14 cellular contexts compared by ENCODE assay signal in genomic region chr5:81161012-81161601, GRCh38.
A peak's percentile ranks its signal among the peaks of the same experiment; 100 is the strongest.
DNase-seq lines count a peak whose midpoint lies in the region; ATAC-seq and TF ChIP-seq lines count a peak whose summit lies in the region.
"Had no signal": no experiment of that assay in that cellular context is flagged by ENCODE, and none has a peak within 500 bp of the region (broad histone marks: within the 10 kb centered on the region; RNA-seq: fewer than 3 reads in every experiment).

No MANE protein-coding gene starts in this region.

- peak overlapping the region; percentile 10 for H3K4me2 ChIP-seq in Karpas-422 (ENCODE audit: low read depth, low read length, poor library complexity, severe bottlenecking)
- H3K4me2 ChIP-seq: BLaER1 had no signal

- H3K4me1 Mint-ChIP-seq in stimulated activated effector memory CD8-positive, alpha-beta T cell treated with anti-CD3 and anti-CD28 coated beads, Interleukin-12 subunit alpha, Interleukin-12 subunit beta, amount 100 ng/mL, for 72 hours, result peaks cover 25% of the 10 kb centered on the region

- no peak overlapping the region for H3K4me3 Mint-ChIP-seq in stimulated activated effector memory CD8-positive, alpha-beta T cell treated with anti-CD3 and anti-CD28 coated beads, Interleukin-12 subunit alpha, Interleukin-12 subunit beta, amount 100 ng/mL, for 72 hours

- H3K27ac ChIP-seq in Karpas-422 (ENCODE audit: low read length) (peak overlapping the region; percentile 56), right atrium auricular region (no peak overlapping the region)
- H3K27ac ChIP-seq: BLaER1 had no signal

- peaks cover under 1% of the 10 kb centered on the region for H3K9me3 Mint-ChIP-seq in stimulated activated effector memory CD8-positive, alpha-beta T cell treated with anti-CD3 and anti-CD28 coated beads, Interleukin-12 subunit alpha, Interleukin-12 subunit beta, amount 100 ng/mL, for 72 hours

- H3K4me1 ChIP-seq in Karpas-422 (ENCODE audit: low read length) (peaks cover 68% of the 10 kb centered on the region), right atrium auricular region (no peaks in the 10 kb centered on the region)
- H3K4me1 ChIP-seq: BLaER1 had no signal

- no peaks in the 10 kb centered on the region for H3K79me2 ChIP-seq in Karpas-422 (ENCODE audit: low read length)

- no peaks in the 10 kb centered on the region for H3K9me3 ChIP-seq in Karpas-422 (ENCODE audit: low read length)
- peaks cover 0 to 6% of the 10 kb centered on the region in 2 donors for H3K9me3 ChIP-seq in right atrium auricular region

- H3K4me3 ChIP-seq in Karpas-422 (ENCODE audit: low read length) (no peak overlapping the region; the same call in 1 of the 2 replicates), right atrium auricular region (no peak overlapping the region)
- H3K4me3 ChIP-seq: BLaER1 had no signal

- H3K36me3 ChIP-seq in Karpas-422 (ENCODE audit: insufficient read depth, low read length), result no peaks in the 10 kb centered on the region
- no peaks in the 10 kb centered on the region for H3K36me3 ChIP-seq in right atrium auricular region
- H3K36me3 ChIP-seq: BLaER1 had no signal

- ATAC-seq in GM18517 (IDR thresholded peaks at IDR 0.05; ENCODE audit: unreplicated experiment) (peak; percentile 63), HG03025 (IDR thresholded peaks at IDR 0.05; ENCODE audit: low FRiP score, unreplicated experiment) (peak; percentile 61)
- no peak for ATAC-seq in stimulated activated effector memory CD8-positive, alpha-beta T cell treated with anti-CD3 and anti-CD28 coated beads, Interleukin-12 subunit alpha, Interleukin-12 subunit beta, amount 100 ng/mL, for 72 hours

- no peaks in the 10 kb centered on the region for H4K20me1 ChIP-seq in Karpas-422 (ENCODE audit: insufficient read depth, low read depth, low read length)
- H4K20me1 ChIP-seq: BLaER1 had no signal

- H2AFZ ChIP-seq in Karpas-422 (ENCODE audit: low read length), result 0 out of 2 replicates have a peak overlapping the region, but pooled peaks have one; percentile 32

- H3K36me3 Mint-ChIP-seq in stimulated activated effector memory CD8-positive, alpha-beta T cell treated with anti-CD3 and anti-CD28 coated beads, Interleukin-12 subunit alpha, Interleukin-12 subunit beta, amount 100 ng/mL, for 72 hours, result no peaks in the 10 kb centered on the region

- no peaks in the 10 kb centered on the region for H3K27me3 ChIP-seq in Karpas-422 (ENCODE audit: low read length)
- no peaks in the 10 kb centered on the region for H3K27me3 ChIP-seq in right atrium auricular region
- H3K27me3 ChIP-seq: BLaER1 had no signal

- H3K9me2 ChIP-seq in Karpas-422 (replicated peaks; ENCODE audit: insufficient read depth, low read length), result no peaks in the 10 kb centered on the region

- H3K9ac ChIP-seq in Karpas-422 (ENCODE audit: low read length), result 0 out of 2 replicates have a peak overlapping the region, but pooled peaks have one; percentile 16
- H3K9ac ChIP-seq: BLaER1 had no signal

- H3K27ac Mint-ChIP-seq in stimulated activated effector memory CD8-positive, alpha-beta T cell treated with anti-CD3 and anti-CD28 coated beads, Interleukin-12 subunit alpha, Interleukin-12 subunit beta, amount 100 ng/mL, for 72 hours, result no peak overlapping the region

- DNase-seq in GM20000 (ENCODE audit: low spot score) (peak; percentile 32), Karpas-422 (peak; percentile 63), NCI-H2081 treated with DMSO at 0.1 percent for 48 hours (lab: John Stamatoyannopoulos, UW) (no peak), NCI-H2171 treated with DMSO at 0.1 percent for 48 hours (lab: John Stamatoyannopoulos, UW) (no peak), right atrium auricular region (ENCODE audit: low spot score) (no peak)
- DNase-seq in stimulated activated effector memory CD8-positive, alpha-beta T cell treated with anti-CD3 and anti-CD28 coated beads, Interleukin-12 subunit alpha, Interleukin-12 subunit beta, amount 100 ng/mL, for 72 hours (ENCODE audit: low spot score in 2 of 2), result no peak
- DNase-seq: activated CD4-positive, alpha-beta T cell treated with anti-CD3 and anti-CD28 coated beads, Interleukin-2, amount 50 U/mL, for 4 hours; mammary epithelial cell; NCI-H1436; NCI-H82; small intestine had no signal

- TF ChIP-seq CTCF in GM20000 (IDR thresholded peaks at IDR 0.05; ENCODE audit: extremely low read depth, missing control alignments) (no peak), right atrium auricular region (IDR thresholded peaks at IDR 0.05) (no peak)

Comparison
In these comparisons a context has a peak if more than half of its experiments do, and no peak if none do; other contexts are left out.
1. DNase-seq: peak in GM20000 (single experiment) and Karpas-422 (single experiment); none in NCI-H2081 treated with DMSO at 0.1 percent for 48 hours (single experiment), NCI-H2171 treated with DMSO at 0.1 percent for 48 hours (single experiment), stimulated activated effector memory CD8-positive, alpha-beta T cell treated with anti-CD3 and anti-CD28 coated beads, Interleukin-12 subunit alpha, Interleukin-12 subunit beta, amount 100 ng/mL, for 72 hours (0 of 2) and right atrium auricular region (single experiment).